Comparison of ENCODE assay signal across 11 cellular contexts in genomic region chr3:4582634-4583033, GRCh38.
DNase-seq lines count a peak whose midpoint lies in the region; ATAC-seq and TF ChIP-seq lines count a peak whose summit lies in the region.
"Had no signal": no experiment of that assay in that cellular context is flagged by ENCODE, and none has a peak within 500 bp of the region (broad histone marks: within the 10 kb centered on the region; RNA-seq: fewer than 3 reads in every experiment).

No MANE protein-coding gene starts in this region.

- TF ChIP-seq CTCF in colonic mucosa (IDR thresholded peaks at IDR 0.05) (no peak), mesothelial cell of epicardium (IDR thresholded peaks at IDR 0.05; ENCODE audit: unreplicated experiment) (no peak), thoracic aorta (IDR thresholded peaks at IDR 0.05) (no peak)

- ATAC-seq in thoracic aorta (ENCODE audit: insufficient number of reproducible peaks, low FRiP score, low read depth) (no peak), HG03108 (IDR thresholded peaks at IDR 0.05; ENCODE audit: unreplicated experiment) (no peak), HG02759 (IDR thresholded peaks at IDR 0.05; ENCODE audit: unreplicated experiment) (no peak)
- ATAC-seq: HCT116; stimulated activated effector memory CD8-positive, alpha-beta T cell treated with anti-CD3 and anti-CD28 coated beads, Interleukin-12 subunit alpha, Interleukin-12 subunit beta, amount 100 ng/mL, for 72 hours had no signal

- H3K27ac Mint-ChIP-seq in IgD-negative memory B cell, result peak overlapping the region in 2 of 3 donors; percentile 18 to 83
- peak overlapping the region; percentile 89 for H3K27ac Mint-ChIP-seq in mesothelial cell of epicardium
- H3K27ac Mint-ChIP-seq: stimulated activated effector memory CD8-positive, alpha-beta T cell treated with anti-CD3 and anti-CD28 coated beads, Interleukin-12 subunit alpha, Interleukin-12 subunit beta, amount 100 ng/mL, for 72 hours had no signal

- H3K4me1 Mint-ChIP-seq in IgD-negative memory B cell, result peaks cover 42 to 73% (median 55%) of the 10 kb centered on the region in 3 donors
- peaks cover 41% of the 10 kb centered on the region for H3K4me1 Mint-ChIP-seq in mesothelial cell of epicardium

- no peak overlapping the region for H3K9ac ChIP-seq in colonic mucosa (ENCODE audit: low read depth in 2 of 2, low read length in 2 of 2)

- no peaks in the 10 kb centered on the region for H3K4me1 ChIP-seq in colonic mucosa
- peaks cover 31 to 65% of the 10 kb centered on the region in 2 donors for H3K4me1 ChIP-seq in thoracic aorta (ENCODE audit: control insufficient read depth in 1 of 2, low read depth in 2 of 2)

- no peak for DNase-seq in colonic mucosa
- no peak for DNase-seq in mesothelial cell of epicardium (ENCODE audit: low spot score in 2 of 2, unreplicated experiment in 2 of 2)
- DNase-seq in thoracic aorta (ENCODE audit: low spot score), result no peak
- no peak for DNase-seq in H7
- DNase-seq in activated CD4-positive, CD25-positive, alpha-beta regulatory T cell treated with anti-CD3 and anti-CD28 coated beads, Interleukin-2, amount 50 U/mL, for 72 hours, result no peak
- DNase-seq: kidney glomerular epithelial cell had no signal

- no peaks in the 10 kb centered on the region for H3K36me3 Mint-ChIP-seq in IgD-negative memory B cell
- no peaks in the 10 kb centered on the region for H3K36me3 Mint-ChIP-seq in mesothelial cell of epicardium
- H3K36me3 Mint-ChIP-seq: stimulated activated effector memory CD8-positive, alpha-beta T cell treated with anti-CD3 and anti-CD28 coated beads, Interleukin-12 subunit alpha, Interleukin-12 subunit beta, amount 100 ng/mL, for 72 hours had no signal

- no peaks in the 10 kb centered on the region for H3K9me3 Mint-ChIP-seq in IgD-negative memory B cell
- no peaks in the 10 kb centered on the region for H3K9me3 Mint-ChIP-seq in mesothelial cell of epicardium
- H3K9me3 Mint-ChIP-seq: stimulated activated effector memory CD8-positive, alpha-beta T cell treated with anti-CD3 and anti-CD28 coated beads, Interleukin-12 subunit alpha, Interleukin-12 subunit beta, amount 100 ng/mL, for 72 hours had no signal

- H3K4me3 Mint-ChIP-seq in IgD-negative memory B cell (peak overlapping the region in 1 of 4 donors; percentile 33), mesothelial cell of epicardium (no peak overlapping the region)
- H3K4me3 Mint-ChIP-seq: stimulated activated effector memory CD8-positive, alpha-beta T cell treated with anti-CD3 and anti-CD28 coated beads, Interleukin-12 subunit alpha, Interleukin-12 subunit beta, amount 100 ng/mL, for 72 hours had no signal

- intact Hi-C loops in colonic mucosa (cut with DNase I), result loop anchor here (5.0 kb wide), 1 partner anchor 230 kb away; no protein-coding TSS in a partner anchor

- H3K4me3 ChIP-seq in colonic mucosa (no peak overlapping the region), thoracic aorta (peak overlapping the region; percentile 72), H7 (ENCODE audit: insufficient read depth, low read depth, low read length) (no peak overlapping the region)

- H3K27me3 Mint-ChIP-seq in IgD-negative memory B cell, result no peaks in the 10 kb centered on the region
- no peaks in the 10 kb centered on the region for H3K27me3 Mint-ChIP-seq in mesothelial cell of epicardium (ENCODE audit: low read depth)

- H3K27me3 ChIP-seq in colonic mucosa (no peaks in the 10 kb centered on the region), thoracic aorta (replicated peaks; ENCODE audit: insufficient read depth) (no peaks in the 10 kb centered on the region), H7 (ENCODE audit: control insufficient read depth, insufficient read depth, low read length) (no peaks in the 10 kb centered on the region)

- no peaks in the 10 kb centered on the region for H3K9me3 ChIP-seq in colonic mucosa
- no peaks in the 10 kb centered on the region for H3K9me3 ChIP-seq in thoracic aorta

- H3K27ac ChIP-seq in colonic mucosa (peak overlapping the region; percentile 60), thoracic aorta (peak overlapping the region; percentile 86 to 91)

- no peaks in the 10 kb centered on the region for H3K36me3 ChIP-seq in colonic mucosa
- H3K36me3 ChIP-seq in thoracic aorta, result no peaks in the 10 kb centered on the region
- H3K36me3 ChIP-seq in H7 (replicated peaks; ENCODE audit: control insufficient read depth, insufficient read depth, low read length), result no peaks in the 10 kb centered on the region
